In the genomic region with DNA sequence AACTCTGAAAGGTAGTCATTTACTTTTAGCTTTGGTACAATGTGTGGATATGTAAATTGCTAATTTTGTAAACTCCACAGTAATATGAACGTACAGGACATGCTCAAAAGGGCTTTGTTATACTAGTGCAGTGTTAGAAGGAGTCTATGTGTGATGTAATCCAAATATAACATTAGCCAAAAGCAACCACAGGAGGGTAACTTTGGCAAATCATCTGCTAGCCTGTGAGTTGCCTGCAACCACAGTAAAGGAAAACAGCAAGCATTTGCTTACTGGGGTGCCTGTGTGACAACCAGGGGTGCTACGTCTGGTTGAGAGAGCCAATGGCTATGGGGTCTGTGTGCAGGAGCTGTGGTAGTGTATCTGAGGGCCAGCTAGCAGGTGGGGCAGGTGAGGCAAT, we compare ENCODE assay signal across 23 cellular contexts.
DNase-seq lines count a peak whose midpoint lies in the region; ATAC-seq and TF ChIP-seq lines count a peak whose summit lies in the region.
"Had no signal": no experiment of that assay in that cellular context is flagged by ENCODE, and none has a peak within 500 bp of the region (broad histone marks: within the 10 kb centered on the region; RNA-seq: fewer than 3 reads in every experiment).

No MANE protein-coding gene starts in this region.

- ATAC-seq in GM19463 (IDR thresholded peaks at IDR 0.05; ENCODE audit: unreplicated experiment) (peak; percentile 52), heart left ventricle (no peak)
- ATAC-seq in effector memory CD8-positive, alpha-beta T cell (replicated peaks): no peak
- ATAC-seq: activated T-helper 17 cell treated with anti-CD3 and anti-CD28 coated beads, Interleukin-2, amount 50 U/mL, for 72 hours; naive thymus-derived CD4-positive, alpha-beta T cell had no signal

- peaks cover 4 to 5% of the 10 kb centered on the region in 2 donors for H3K4me1 Mint-ChIP-seq in effector memory CD8-positive, alpha-beta T cell (ENCODE audit: low read depth in 2 of 2)
- H3K4me1 Mint-ChIP-seq: activated T-helper 17 cell treated with anti-CD3 and anti-CD28 coated beads, Interleukin-2, amount 50 U/mL, for 72 hours had no signal

- no peaks in the 10 kb centered on the region for H3K27me3 ChIP-seq in heart left ventricle
- no peaks in the 10 kb centered on the region for H3K27me3 ChIP-seq in BE2C
- H3K27me3 ChIP-seq: colonic mucosa, spleen, thyroid gland had no signal

- peak; percentile 84 for DNase-seq in ACHN
- DNase-seq in HK-2 (ENCODE audit: unreplicated experiment): peak; percentile 21
- DNase-seq in fibroblast of peridontal ligament (ENCODE audit: extremely low read depth): peak; percentile 57
- DNase-seq in effector memory CD8-positive, alpha-beta T cell: no peak
- DNase-seq in heart left ventricle: no peak
- no peak for DNase-seq in BE2C
- DNase-seq in T-helper 9 cell: no peak
- DNase-seq: activated CD8-positive, alpha-beta memory T cell treated with anti-CD3 and anti-CD28 coated beads, Interleukin-2, amount 50 U/mL, for 4 hours; activated naive CD8-positive, alpha-beta T cell treated with anti-CD3 and anti-CD28 coated beads, Interleukin-2, amount 10 ng/mL, durations not matched to agents 7 days and 5 days; Caco-2; colonic mucosa; left colon; naive thymus-derived CD4-positive, alpha-beta T cell; NCI-H2107; NCI-H510A treated with DMSO at 0.1 percent for 48 hours; spleen; stimulated activated CD4-positive, alpha-beta T cell treated with anti-CD3 and anti-CD28 coated beads, Interleukin-4, amount 100 ng/mL, for 24 hours; T-helper 2 cell; thyroid gland; WERI-Rb-1 had no signal

- TF ChIP-seq POLR2A in heart left ventricle (IDR thresholded peaks at IDR 0.05): no peak

- no peak overlapping the region for H3K27ac Mint-ChIP-seq in effector memory CD8-positive, alpha-beta T cell
- H3K27ac Mint-ChIP-seq: activated naive CD8-positive, alpha-beta T cell treated with anti-CD3 and anti-CD28 coated beads, Interleukin-2, amount 10 ng/mL, durations not matched to agents 7 days and 5 days; activated T-helper 17 cell treated with anti-CD3 and anti-CD28 coated beads, Interleukin-2, amount 50 U/mL, for 72 hours; naive thymus-derived CD4-positive, alpha-beta T cell; stimulated activated naive CD8-positive, alpha-beta T cell treated with anti-CD3 and anti-CD28 coated beads, Interleukin-15, Interleukin-2, amounts not matched to agents 100 ng/mL and 50 ng/mL, for 24 hours had no signal

- TF ChIP-seq CTCF in heart left ventricle (IDR thresholded peaks at IDR 0.05) (no peak), BE2C (IDR thresholded peaks at IDR 0.05; ENCODE audit: low read depth, low read length) (no peak)

- H3K4me3 ChIP-seq in heart left ventricle: no peak overlapping the region
- no peak overlapping the region for H3K4me3 ChIP-seq in BE2C (ENCODE audit: low read depth, low read length)
- H3K4me3 ChIP-seq: colonic mucosa, spleen, thyroid gland had no signal

- WGBS in heart left ventricle, 4 donors: 82 to 88% (median 85%) methylated on average over 2 of the region's 2 CpGs

- H3K36me3 Mint-ChIP-seq in effector memory CD8-positive, alpha-beta T cell (ENCODE audit: insufficient read depth): no peaks in the 10 kb centered on the region
- H3K36me3 Mint-ChIP-seq: activated naive CD8-positive, alpha-beta T cell treated with anti-CD3 and anti-CD28 coated beads, Interleukin-2, amount 10 ng/mL, durations not matched to agents 7 days and 5 days; naive thymus-derived CD4-positive, alpha-beta T cell had no signal

- in situ Hi-C loops in ACHN (cut with HindIII; ENCODE audit: low pct_ligation_motif_present, low pct_unique_long_range_greater_than_20kb, low sequenced_read_pairs): no loop called here

- H3K4me3 Mint-ChIP-seq in effector memory CD8-positive, alpha-beta T cell: no peak overlapping the region
- H3K4me3 Mint-ChIP-seq: activated naive CD8-positive, alpha-beta T cell treated with anti-CD3 and anti-CD28 coated beads, Interleukin-2, amount 10 ng/mL, durations not matched to agents 7 days and 5 days; activated T-helper 17 cell treated with anti-CD3 and anti-CD28 coated beads, Interleukin-2, amount 50 U/mL, for 72 hours; naive thymus-derived CD4-positive, alpha-beta T cell; stimulated activated naive CD8-positive, alpha-beta T cell treated with anti-CD3 and anti-CD28 coated beads, Interleukin-15, Interleukin-2, amounts not matched to agents 100 ng/mL and 50 ng/mL, for 24 hours had no signal

- no peaks in the 10 kb centered on the region for H3K9me3 Mint-ChIP-seq in effector memory CD8-positive, alpha-beta T cell
- H3K9me3 Mint-ChIP-seq: activated naive CD8-positive, alpha-beta T cell treated with anti-CD3 and anti-CD28 coated beads, Interleukin-2, amount 10 ng/mL, durations not matched to agents 7 days and 5 days; activated T-helper 17 cell treated with anti-CD3 and anti-CD28 coated beads, Interleukin-2, amount 50 U/mL, for 72 hours; naive thymus-derived CD4-positive, alpha-beta T cell; stimulated activated naive CD8-positive, alpha-beta T cell treated with anti-CD3 and anti-CD28 coated beads, Interleukin-15, Interleukin-2, amounts not matched to agents 100 ng/mL and 50 ng/mL, for 24 hours had no signal

- intact Hi-C loops in heart left ventricle (cut with DNase I): loop anchor here in 1 of 10 donors (10.0 kb wide), 1 partner anchor 702 kb away; no protein-coding TSS in a partner anchor

- H3K4me1 ChIP-seq in heart left ventricle: peaks cover 0 to 14% (median 0%) of the 10 kb centered on the region in 12 donors
- peaks cover 53% of the 10 kb centered on the region for H3K4me1 ChIP-seq in BE2C

- H3K36me3 ChIP-seq in heart left ventricle (no peaks in the 10 kb centered on the region), BE2C (peaks cover 19% of the 10 kb centered on the region)
- H3K36me3 ChIP-seq: colonic mucosa, spleen, thyroid gland, WERI-Rb-1 had no signal

- H3K27me3 Mint-ChIP-seq in effector memory CD8-positive, alpha-beta T cell: peaks cover 0 to 10% of the 10 kb centered on the region in 2 donors

- H3K27ac ChIP-seq in heart left ventricle: no peak overlapping the region
- H3K27ac ChIP-seq: colonic mucosa, spleen, thyroid gland, WERI-Rb-1 had no signal

- no peaks in the 10 kb centered on the region for H3K9me3 ChIP-seq in heart left ventricle
- H3K9me3 ChIP-seq in BE2C: no peaks in the 10 kb centered on the region
- H3K9me3 ChIP-seq: Caco-2, colonic mucosa, spleen, thyroid gland had no signal

Comparison
In these comparisons a context has a peak if more than half of its experiments do, and no peak if none do; other contexts are left out.
1. DNase-seq: peak in ACHN (single experiment), HK-2 (single experiment) and fibroblast of peridontal ligament (single experiment); none in effector memory CD8-positive, alpha-beta T cell (0 of 3), heart left ventricle (0 of 5), BE2C (single experiment) and T-helper 9 cell (single experiment).